In the genomic region with DNA sequence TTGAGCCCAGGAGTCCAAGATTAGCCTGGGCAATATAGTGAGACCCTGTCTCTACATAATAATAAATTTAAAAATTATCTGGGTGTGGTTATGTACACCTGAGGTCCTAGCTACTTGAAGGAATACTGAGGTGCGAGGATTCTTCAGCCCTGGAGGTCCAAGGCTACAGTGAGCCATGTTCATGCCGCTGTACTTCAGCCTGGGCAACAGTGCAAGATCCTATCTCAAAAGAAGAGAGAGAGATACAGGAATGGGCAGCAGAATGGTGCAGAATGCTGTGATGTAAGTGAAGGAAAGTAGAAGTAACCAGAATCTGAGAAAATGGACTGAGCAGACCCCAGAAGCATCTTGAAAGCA, we compare ENCODE assay signal across 22 cellular contexts.
"Had no signal": no experiment of that assay in that cellular context is flagged by ENCODE, and none has a peak within 500 bp of the region (broad histone marks: within the 10 kb centered on the region; RNA-seq: fewer than 3 reads in every experiment).

No MANE protein-coding gene starts in this region.

- H3K27me3 ChIP-seq: esophagus muscularis mucosa, foreskin keratinocyte, left lung had no signal

- H3K4me1 ChIP-seq: esophagus muscularis mucosa, foreskin keratinocyte, gastroesophageal sphincter, heart left ventricle, left lung, lower lobe of right lung had no signal

- H3K27ac ChIP-seq: coronary artery, dorsolateral prefrontal cortex, esophagus muscularis mucosa, foreskin keratinocyte, gastroesophageal sphincter, heart left ventricle, left lung, lower lobe of right lung had no signal

- H3K36me3 ChIP-seq: esophagus muscularis mucosa, gastroesophageal sphincter, heart left ventricle, left lung, lower lobe of right lung had no signal

- H3K9me3 ChIP-seq: esophagus muscularis mucosa, gastroesophageal sphincter, heart left ventricle, left lung, lower lobe of right lung, mucosa of descending colon had no signal

- FAIRE-seq: endothelial cell of umbilical vein, frontal cortex, islet of Langerhans, keratinocyte had no signal

- H3K4me3 ChIP-seq: coronary artery, dorsolateral prefrontal cortex, esophagus muscularis mucosa, gastroesophageal sphincter, heart left ventricle, left lung, lower lobe of right lung, mucosa of descending colon had no signal

- DNase-seq: dermis blood vessel endothelial cell; dorsolateral prefrontal cortex; effector CD4-positive, alpha-beta T cell; effector memory CD4-positive, alpha-beta T cell; foreskin keratinocyte; heart left ventricle; hippocampal formation; left cardiac atrium; left lung; left ventricle myocardium superior; lower lobe of right lung; mesenchymal stem cell; mucosa of descending colon; naive B cell; naive thymus-derived CD8-positive, alpha-beta T cell had no signal

- ATAC-seq: foreskin keratinocyte; gastroesophageal sphincter; heart left ventricle; left cardiac atrium; left lung; left ventricle myocardium superior; lower lobe of right lung; mucosa of descending colon; naive thymus-derived CD8-positive, alpha-beta T cell had no signal
